18 cellular contexts compared by ENCODE assay signal in the genomic region with DNA sequence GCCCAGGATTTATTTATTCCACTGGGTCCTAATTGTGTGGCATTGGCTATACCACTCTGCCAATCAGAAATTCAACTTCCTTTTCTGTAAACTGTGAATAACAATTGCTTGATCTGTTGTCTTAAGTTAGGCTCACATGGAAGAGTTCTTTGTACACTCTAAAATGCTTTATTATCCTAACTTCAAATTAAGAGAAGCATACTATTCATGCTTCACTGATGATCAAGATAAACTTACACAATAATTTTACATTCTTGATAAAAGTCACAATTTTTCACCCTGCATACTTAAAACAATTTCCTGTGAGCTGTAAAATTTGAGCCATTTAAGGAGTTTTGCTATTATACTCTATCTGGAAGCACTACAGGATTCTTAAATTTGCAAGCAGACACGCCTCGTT.
"Had no signal": no experiment of that assay in that cellular context is flagged by ENCODE, and none has a peak within 500 bp of the region (broad histone marks: within the 10 kb centered on the region; RNA-seq: fewer than 3 reads in every experiment).

No MANE protein-coding gene starts in this region.

- H3K4me3 ChIP-seq: coronary artery, dorsolateral prefrontal cortex, sigmoid colon, suprapubic skin, thyroid gland had no signal

- H3K9me3 ChIP-seq: sigmoid colon, suprapubic skin, thyroid gland had no signal

- H3K27ac ChIP-seq: coronary artery, dorsolateral prefrontal cortex, foreskin keratinocyte, parathyroid adenoma, sigmoid colon, suprapubic skin, thyroid gland had no signal

- ATAC-seq: esophagus mucosa; foreskin keratinocyte; naive thymus-derived CD4-positive, alpha-beta T cell; stimulated activated effector memory CD8-positive, alpha-beta T cell treated with anti-CD3 and anti-CD28 coated beads, Interleukin-12 subunit alpha, Interleukin-12 subunit beta, amount 100 ng/mL, for 72 hours; stimulated activated naive CD8-positive, alpha-beta T cell treated with anti-CD3 and anti-CD28 coated beads, Interleukin-15, Interleukin-2, amounts not matched to agents 100 U/mL and 50 U/mL, for 24 hours had no signal

- H3K79me2 ChIP-seq: parathyroid adenoma had no signal

- H3K36me3 ChIP-seq: sigmoid colon, suprapubic skin, thyroid gland had no signal

- H3K27me3 ChIP-seq: foreskin keratinocyte, sigmoid colon, suprapubic skin, thyroid gland had no signal

- H2AFZ ChIP-seq: parathyroid adenoma had no signal

- H3K4me1 ChIP-seq: foreskin keratinocyte, parathyroid adenoma, suprapubic skin, thyroid gland had no signal

- H3K9ac ChIP-seq: parathyroid adenoma had no signal

- DNase-seq: dorsolateral prefrontal cortex; effector CD8-positive, alpha-beta T cell; foreskin keratinocyte; kidney glomerular epithelial cell; mesendoderm; naive thymus-derived CD4-positive, alpha-beta T cell; nephron progenitor cell; sigmoid colon; stimulated activated CD4-positive, alpha-beta T cell treated with anti-CD3 and anti-CD28 coated beads, Interleukin-12 subunit alpha, Interleukin-12 subunit beta, amount 100 ng/mL, for 4 hours; stimulated activated CD4-positive, alpha-beta T cell treated with anti-CD3 and anti-CD28 coated beads, Interleukin-4, amount 100 ng/mL, for 1 hour; stimulated activated CD8-positive, alpha-beta memory T cell treated with anti-CD3 and anti-CD28 coated beads, Interleukin-4, amount 100 ng/mL, for 48 hours; stimulated activated naive CD8-positive, alpha-beta T cell treated with anti-CD3 and anti-CD28 coated beads, Interleukin-15, Interleukin-2, amounts not matched to agents 100 U/mL and 50 U/mL, for 24 hours; thyroid gland had no signal
